ENCODE assay signal across 1 cellular context in the genomic region with DNA sequence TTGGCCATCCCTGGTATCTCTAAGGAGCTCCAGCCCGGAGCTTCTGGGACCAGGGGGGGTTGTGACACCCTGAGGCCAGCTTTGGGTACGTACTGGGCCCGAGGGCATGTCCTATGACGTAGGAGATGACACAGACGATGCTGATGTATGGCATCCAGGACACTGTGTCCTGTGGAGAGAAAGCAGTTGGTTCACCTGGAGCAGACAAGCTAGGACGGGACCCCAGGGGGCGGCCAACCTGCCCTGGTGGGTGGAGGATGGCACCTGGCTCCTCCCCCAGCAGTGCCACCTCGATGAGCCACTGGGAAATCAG.
TF ChIP-seq lines count a peak whose summit lies in the region.

No MANE protein-coding gene starts in this region.

TF ChIP-seq in HepG2, 621 proteins besides CTCF, POLR2A, EP300 and RAD21:
- TF ChIP-seq CREB1 (IDR thresholded peaks at IDR 0.05) (peak; percentile 61), CREB1 (CRISPR knock-in tag; IDR thresholded peaks at IDR 0.05) (no peak), TMF1 (CRISPR knock-in tag; IDR thresholded peaks at IDR 0.05; ENCODE audit: low read depth) (no peak)
TF ChIP-seq in HepG2: peak in this region for 1.
